In genomic region chr9:34796924-34797323, GRCh38 we compare ENCODE assay signal across 1 cellular context.
TF ChIP-seq lines count a peak whose summit lies in the region.

No MANE protein-coding gene starts in this region.

TF ChIP-seq in WTC11, 78 proteins besides CTCF, POLR2A, EP300 and RAD21 (continued from another document):
- TF ChIP-seq ZSCAN18 (CRISPR knock-in tag; IDR thresholded peaks at IDR 0.05), result no peak
- TF ChIP-seq AFF4 (CRISPR knock-in tag; IDR thresholded peaks at IDR 0.05; ENCODE audit: borderline replicate concordance), result no peak
- no peak for TF ChIP-seq ZBTB43 (CRISPR knock-in tag; IDR thresholded peaks at IDR 0.05)
- no peak for TF ChIP-seq NFATC4 (CRISPR knock-in tag; IDR thresholded peaks at IDR 0.05)
- TF ChIP-seq AR (CRISPR knock-in tag; IDR thresholded peaks at IDR 0.05), result no peak
